Comparison of ENCODE assay signal across 8 cellular contexts in the genomic region with DNA sequence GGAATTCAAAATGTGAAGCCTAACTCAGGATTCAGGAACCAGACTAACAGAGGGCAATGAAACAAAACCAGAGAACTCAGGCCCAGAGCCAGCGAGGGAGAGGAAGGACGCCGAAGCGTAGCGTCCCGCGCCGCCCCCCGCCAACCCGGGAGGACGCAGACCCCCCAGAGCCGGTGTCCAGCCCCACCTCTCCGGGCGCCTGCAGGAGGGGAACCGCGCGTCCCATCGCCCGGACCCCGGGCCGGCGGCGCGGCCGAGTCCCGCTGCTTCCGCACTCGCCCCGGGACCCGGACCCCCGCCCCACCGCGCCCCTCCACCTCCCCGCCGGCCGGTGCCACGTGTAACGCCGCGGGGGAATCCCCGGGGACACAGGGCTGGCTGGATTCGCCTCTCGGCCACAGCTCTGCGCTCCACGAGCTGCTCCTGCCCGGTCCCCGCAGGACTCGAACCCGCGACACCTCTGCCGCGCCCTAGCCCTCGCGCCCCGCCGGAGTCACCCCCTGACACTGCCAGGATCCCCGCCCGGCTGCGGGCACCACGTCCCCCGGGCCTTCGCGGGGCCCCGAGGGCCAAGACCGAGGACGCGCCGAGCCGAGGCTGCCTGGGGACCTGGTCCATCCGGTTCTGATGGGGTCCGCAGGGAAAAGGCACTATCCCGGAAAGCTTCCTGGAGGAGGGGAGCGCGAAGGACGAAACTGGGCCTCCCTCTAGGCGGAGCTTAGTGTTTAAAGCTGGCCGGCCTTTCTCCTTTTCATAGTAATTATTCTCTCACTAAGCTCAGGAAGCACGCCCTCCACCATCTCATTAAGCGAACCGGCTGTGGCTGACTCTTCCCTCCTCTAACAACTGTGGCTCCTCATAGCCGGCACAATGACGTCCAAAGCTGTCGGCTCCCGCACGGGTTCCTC. TPM values are rescaled to one million over a fixed set of nuclear protein-coding genes. Genes with fewer than 3 reads are reported as not detected.
DNase-seq lines count a peak whose midpoint lies in the region; ATAC-seq and TF ChIP-seq lines count a peak whose summit lies in the region.
"Had no signal": no experiment of that assay in that cellular context is flagged by ENCODE, and none has a peak within 500 bp of the region (broad histone marks: within the 10 kb centered on the region; RNA-seq: fewer than 3 reads in every experiment).

No MANE protein-coding gene starts in this region.

- no peaks in the 10 kb centered on the region for H3K4me1 ChIP-seq in ascending aorta
- peaks cover 0 to 6% (median 0%) of the 10 kb centered on the region in 4 donors for H3K4me1 ChIP-seq in liver (ENCODE audit: control insufficient read depth in 4 of 4, insufficient read depth in 4 of 4, low read length in 3 of 4)
- H3K4me1 ChIP-seq in vagina = peaks cover 7% of the 10 kb centered on the region

- H3K27ac ChIP-seq in ascending aorta = no peak overlapping the region
- peak overlapping the region; percentile 15 to 73 for H3K27ac ChIP-seq in liver (ENCODE audit: low read depth in 1 of 2, low read length in 2 of 2)
- no peak overlapping the region for H3K27ac ChIP-seq in vagina

- H3K9ac ChIP-seq in liver (ENCODE audit: low read depth in 1 of 2, low read length in 2 of 2) = peak overlapping the region; percentile 50 to 63

- peaks cover 4% of the 10 kb centered on the region for H3K27me3 ChIP-seq in ascending aorta
- no peaks in the 10 kb centered on the region for H3K27me3 ChIP-seq in liver (ENCODE audit: control insufficient read depth in 4 of 4, insufficient read depth in 4 of 4, low read length in 3 of 4)
- H3K27me3 ChIP-seq in vagina = no peaks in the 10 kb centered on the region

- H3K36me3 ChIP-seq in ascending aorta = no peaks in the 10 kb centered on the region
- H3K36me3 ChIP-seq in liver (ENCODE audit: control insufficient read depth in 4 of 4, insufficient read depth in 3 of 4, low read depth in 1 of 4, low read length in 3 of 4) = no peaks in the 10 kb centered on the region
- H3K36me3 ChIP-seq in vagina = no peaks in the 10 kb centered on the region

- no peaks in the 10 kb centered on the region for H3K9me3 ChIP-seq in ascending aorta
- H3K9me3 ChIP-seq in liver (ENCODE audit: control insufficient read depth in 4 of 4, low read length in 3 of 4) = no peaks in the 10 kb centered on the region
- H3K9me3 ChIP-seq in vagina = no peaks in the 10 kb centered on the region

- WGBS in liver = 2% methylated on average over 85 of the region's 85 CpGs

- ATAC-seq in HG02870 (IDR thresholded peaks at IDR 0.05; ENCODE audit: unreplicated experiment) = peak; percentile 46

- no peak for TF ChIP-seq POLR2A in vagina (IDR thresholded peaks at IDR 0.05)

- TF ChIP-seq CTCF in GM12864 (IDR thresholded peaks at IDR 0.05; ENCODE audit: low read depth, low read length, missing control alignments) = no peak
- TF ChIP-seq CTCF in ascending aorta (IDR thresholded peaks at IDR 0.05) = no peak
- TF ChIP-seq CTCF in liver (IDR thresholded peaks at IDR 0.05; ENCODE audit: low read depth, low read length, missing input control) = no peak
- TF ChIP-seq CTCF in vagina (IDR thresholded peaks at IDR 0.05) = no peak

- H3K4me3 ChIP-seq in GM12864 (ENCODE audit: low read depth, low read length) (peak overlapping the region; percentile 37), ascending aorta (peak overlapping the region; percentile 50 to 63), liver (ENCODE audit: low read depth in 1 of 3, low read length in 3 of 3) (peak overlapping the region; percentile 61 to 85 (median 61)), vagina (peak overlapping the region; percentile 44 to 68)

- intact Hi-C loops in ascending aorta (cut with DNase I) (loop anchor here (10.0 kb wide), 1 partner anchor 88 kb away; no protein-coding TSS in a partner anchor), vagina (cut with DNase I) (no loop called here)

- no peak for DNase-seq in GM12864 (ENCODE audit: low read depth)
- DNase-seq in ascending aorta (ENCODE audit: low spot score in 2 of 2) = no peak
- DNase-seq in vagina (ENCODE audit: extremely low spot score in 2 of 2) = no peak
- no peak for DNase-seq in NCI-H146 (lab: John Stamatoyannopoulos, UW)
- DNase-seq in NAMALWA (ENCODE audit: low spot score) = no peak

- peak in 1 of 2 donors; percentile 25 for TF ChIP-seq RAD21 in liver (IDR thresholded peaks at IDR 0.05)

TF ChIP-seq in liver, 16 proteins besides CTCF, POLR2A, EP300 and RAD21:
- TF ChIP-seq, protein P1, sequence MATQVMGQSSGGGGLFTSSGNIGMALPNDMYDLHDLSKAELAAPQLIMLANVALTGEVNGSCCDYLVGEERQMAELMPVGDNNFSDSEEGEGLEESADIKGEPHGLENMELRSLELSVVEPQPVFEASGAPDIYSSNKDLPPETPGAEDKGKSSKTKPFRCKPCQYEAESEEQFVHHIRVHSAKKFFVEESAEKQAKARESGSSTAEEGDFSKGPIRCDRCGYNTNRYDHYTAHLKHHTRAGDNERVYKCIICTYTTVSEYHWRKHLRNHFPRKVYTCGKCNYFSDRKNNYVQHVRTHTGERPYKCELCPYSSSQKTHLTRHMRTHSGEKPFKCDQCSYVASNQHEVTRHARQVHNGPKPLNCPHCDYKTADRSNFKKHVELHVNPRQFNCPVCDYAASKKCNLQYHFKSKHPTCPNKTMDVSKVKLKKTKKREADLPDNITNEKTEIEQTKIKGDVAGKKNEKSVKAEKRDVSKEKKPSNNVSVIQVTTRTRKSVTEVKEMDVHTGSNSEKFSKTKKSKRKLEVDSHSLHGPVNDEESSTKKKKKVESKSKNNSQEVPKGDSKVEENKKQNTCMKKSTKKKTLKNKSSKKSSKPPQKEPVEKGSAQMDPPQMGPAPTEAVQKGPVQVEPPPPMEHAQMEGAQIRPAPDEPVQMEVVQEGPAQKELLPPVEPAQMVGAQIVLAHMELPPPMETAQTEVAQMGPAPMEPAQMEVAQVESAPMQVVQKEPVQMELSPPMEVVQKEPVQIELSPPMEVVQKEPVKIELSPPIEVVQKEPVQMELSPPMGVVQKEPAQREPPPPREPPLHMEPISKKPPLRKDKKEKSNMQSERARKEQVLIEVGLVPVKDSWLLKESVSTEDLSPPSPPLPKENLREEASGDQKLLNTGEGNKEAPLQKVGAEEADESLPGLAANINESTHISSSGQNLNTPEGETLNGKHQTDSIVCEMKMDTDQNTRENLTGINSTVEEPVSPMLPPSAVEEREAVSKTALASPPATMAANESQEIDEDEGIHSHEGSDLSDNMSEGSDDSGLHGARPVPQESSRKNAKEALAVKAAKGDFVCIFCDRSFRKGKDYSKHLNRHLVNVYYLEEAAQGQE (IDR thresholded peaks at IDR 0.05) = peak; percentile 41
- TF ChIP-seq YY1 (IDR thresholded peaks at IDR 0.05) = peak; percentile 22
- TF ChIP-seq FOXA1 (IDR thresholded peaks at IDR 0.05) = no peak

RNA-seq across cellular contexts. Expression of a gene that starts 40.4 kb away (rescaled TPM):
- total RNA-seq in ascending aorta (13.3 TPM), liver (1 to 10 TPM in 1 of 2 donors, under 1 TPM in 1; 0.42 to 2.5 TPM), vagina (1.7 TPM)
- polyA plus RNA-seq in liver = under 1 TPM; 0.30 to 0.42 TPM
- total RNA-seq: SK-MEL-5 had no signal

Comparison
In these comparisons a context has a peak if more than half of its experiments do, and no peak if none do; other contexts are left out.
1. H3K27ac ChIP-seq: peak in liver (2 of 2); none in ascending aorta (0 of 2) and vagina (single experiment).
2. Peak in every context shown above with its lines, with median percentiles within 50 percentile points of each other: H3K4me3 ChIP-seq.